17 cellular contexts compared by ENCODE assay signal in the genomic region with DNA sequence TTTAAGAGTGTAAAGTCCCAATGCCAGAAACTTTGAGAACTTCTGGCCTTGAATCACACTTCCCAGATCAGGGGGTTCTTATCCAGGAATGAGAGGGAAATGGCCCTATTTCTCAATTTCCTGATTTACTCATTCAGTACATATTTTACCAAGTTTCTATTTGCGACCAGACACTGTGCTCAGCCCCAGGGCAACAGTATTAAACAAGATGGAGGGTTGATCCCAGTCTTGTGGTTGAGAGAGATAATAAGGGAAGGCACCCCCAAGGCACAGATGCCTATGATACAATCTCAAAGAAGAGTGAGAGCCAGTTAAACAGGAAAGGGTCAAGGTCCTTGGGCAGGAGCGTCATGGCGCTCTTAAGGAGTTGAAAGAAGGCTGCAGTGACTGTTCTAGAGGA.
DNase-seq lines count a peak whose midpoint lies in the region; ATAC-seq and TF ChIP-seq lines count a peak whose summit lies in the region.
"Had no signal": no experiment of that assay in that cellular context is flagged by ENCODE, and none has a peak within 500 bp of the region (broad histone marks: within the 10 kb centered on the region; RNA-seq: fewer than 3 reads in every experiment).

No MANE protein-coding gene starts in this region.

- H3K79me2 ChIP-seq in ACC112 (ENCODE audit: control insufficient read depth, insufficient read depth, low read length, unreplicated experiment) = no peaks in the 10 kb centered on the region

- no peaks in the 10 kb centered on the region for H3K27me3 ChIP-seq in ACC112 (ENCODE audit: insufficient read depth, low read length)
- H3K27me3 ChIP-seq: neutrophil, right atrium auricular region had no signal

- H3K4me1 ChIP-seq in ACC112 (ENCODE audit: control insufficient read depth, insufficient read depth, low read length, unreplicated experiment) = peaks cover 38% of the 10 kb centered on the region
- H3K4me1 ChIP-seq: right atrium auricular region had no signal

- H3K4me3 ChIP-seq in ACC112 (ENCODE audit: low read depth, low read length) (peak overlapping the region; percentile 2; the same call in 1 of the 2 replicates), fibroblast of the aortic adventitia (ENCODE audit: low read depth, low read length) (no peak overlapping the region)
- H3K4me3 ChIP-seq: right atrium auricular region had no signal

- DNase-seq in HCEC 1CT (peak; percentile 60), T1000 (lab: John Stamatoyannopoulos, UW) (peak; percentile 64), fibroblast of the aortic adventitia (ENCODE audit: low read depth) (peak; percentile 41), NCI-H345 treated with DMSO at 0.1 percent for 48 hours (lab: John Stamatoyannopoulos, UW; ENCODE audit: unreplicated experiment) (no peak), head of caudate nucleus (no peak)
- DNase-seq: activated T-cell treated with anti-CD3 and anti-CD28 coated beads, Interleukin-2, amount 50 U/mL, for 48 hours; effector CD8-positive, alpha-beta T cell; GOT3; NCI-H1436 treated with DMSO at 0.1 percent for 48 hours; NCI-H2227 treated with DMSO at 0.1 percent for 48 hours; Right ventricle myocardium superior had no signal

- H3K27ac ChIP-seq in ACC112 (ENCODE audit: low read depth, low read length) = peak overlapping the region; percentile 95
- H3K27ac ChIP-seq: neutrophil, right atrium auricular region had no signal

- intact Hi-C loops in head of caudate nucleus (cut with DNase I) = no loop called here

- peak overlapping the region; percentile 85 for H2AFZ ChIP-seq in ACC112 (ENCODE audit: low read length, unreplicated experiment)

- no peak for TF ChIP-seq CTCF in fibroblast of the aortic adventitia (IDR thresholded peaks at IDR 0.05; ENCODE audit: insufficient read depth, low read length)

- no peaks in the 10 kb centered on the region for H3K36me3 ChIP-seq in ACC112 (ENCODE audit: insufficient read depth, low read length)
- H3K36me3 ChIP-seq: neutrophil, right atrium auricular region had no signal

- ATAC-seq in HG03159 (IDR thresholded peaks at IDR 0.05; ENCODE audit: unreplicated experiment) (no peak), GM18873 (IDR thresholded peaks at IDR 0.05; ENCODE audit: low FRiP score, unreplicated experiment) (no peak)
- ATAC-seq: activated CD8-positive, alpha-beta T cell treated with anti-CD3 and anti-CD28 coated beads for 36 hours had no signal

Comparison
In these comparisons a context has a peak if more than half of its experiments do, and no peak if none do; other contexts are left out.
1. DNase-seq: peak in HCEC 1CT (single experiment), T1000 (single experiment) and fibroblast of the aortic adventitia (single experiment); none in NCI-H345 treated with DMSO at 0.1 percent for 48 hours (single experiment) and head of caudate nucleus (0 of 42).